In genomic region chrX:140502491-140503229, GRCh38 we compare ENCODE assay signal across 15 cellular contexts. TPM values are rescaled to one million over a fixed set of nuclear protein-coding genes. Genes with fewer than 3 reads are reported as not detected.
DNase-seq lines count a peak whose midpoint lies in the region; ATAC-seq and TF ChIP-seq lines count a peak whose summit lies in the region.
"Had no signal": no experiment of that assay in that cellular context is flagged by ENCODE, and none has a peak within 500 bp of the region (broad histone marks: within the 10 kb centered on the region; RNA-seq: fewer than 3 reads in every experiment).

No MANE protein-coding gene starts in this region.

- H3K27me3 Mint-ChIP-seq in brain = peaks cover 55% of the 10 kb centered on the region

- TF ChIP-seq EP300 in ovary (IDR thresholded peaks at IDR 0.05) (no peak), upper lobe of left lung (IDR thresholded peaks at IDR 0.05) (no peak)

- H3K27ac Mint-ChIP-seq in brain = peak overlapping the region; percentile 67 to 91 (median 74)

- H3K4me3 ChIP-seq in cardiac muscle cell (peak overlapping the region; percentile 2), right atrium auricular region (peak overlapping the region in 1 of 2 donors; percentile 35), mesendoderm (ENCODE audit: low read length) (no peak overlapping the region), thoracic aorta (peak overlapping the region; percentile 62), ovary (no peak overlapping the region), upper lobe of left lung (no peak overlapping the region)
- H3K4me3 ChIP-seq: GM12878 had no signal

- ATAC-seq in thoracic aorta (ENCODE audit: insufficient number of reproducible peaks, low FRiP score, low read depth) (no peak), GM18909 (IDR thresholded peaks at IDR 0.05; ENCODE audit: poor library complexity, unreplicated experiment) (no peak), upper lobe of left lung (ENCODE audit: low FRiP score in 2 of 2) (no peak)
- ATAC-seq: GM12878 had no signal

- H3K56ac ChIP-seq in mesendoderm (ENCODE audit: low read length) = no peak overlapping the region

- TF ChIP-seq POLR2A in ovary (IDR thresholded peaks at IDR 0.05) (no peak), upper lobe of left lung (IDR thresholded peaks at IDR 0.05) (no peak)

- H2BK120ac ChIP-seq in mesendoderm (ENCODE audit: low read depth, low read length) = no peak overlapping the region

- no peak overlapping the region for H2AK5ac ChIP-seq in mesendoderm (ENCODE audit: low read length)

- no peak overlapping the region for H2BK5ac ChIP-seq in mesendoderm (ENCODE audit: low read length)

- no peaks in the 10 kb centered on the region for H3K79me2 ChIP-seq in mesendoderm (ENCODE audit: control insufficient read depth, insufficient read depth, low read length)

- H3K4me3 Mint-ChIP-seq in brain = peak overlapping the region; percentile 81 to 88 (median 87)

- no peak overlapping the region for H2BK15ac ChIP-seq in mesendoderm (replicated peaks; ENCODE audit: low read depth)

- H3K27ac ChIP-seq in cardiac muscle cell (no peak overlapping the region), right atrium auricular region (no peak overlapping the region), mesendoderm (ENCODE audit: low read depth, low read length) (no peak overlapping the region), thoracic aorta (no peak overlapping the region), ovary (no peak overlapping the region), upper lobe of left lung (no peak overlapping the region)
- H3K27ac ChIP-seq: brain microvascular endothelial cell had no signal

- H3K4me1 ChIP-seq in cardiac muscle cell (ENCODE audit: low read depth) (no peaks in the 10 kb centered on the region), right atrium auricular region (peaks cover 0 to 24% of the 10 kb centered on the region in 2 donors), mesendoderm (ENCODE audit: control insufficient read depth, low read depth, low read length) (no peaks in the 10 kb centered on the region), thoracic aorta (ENCODE audit: control insufficient read depth in 1 of 2, low read depth in 2 of 2) (peaks cover 0 to 14% of the 10 kb centered on the region in 2 donors), ovary (ENCODE audit: insufficient read depth) (no peaks in the 10 kb centered on the region), upper lobe of left lung (peaks cover 0 to 17% (median 1%) of the 10 kb centered on the region in 4 donors)

- H3K9me3 ChIP-seq in cardiac muscle cell (ENCODE audit: low read depth) = no peaks in the 10 kb centered on the region
- H3K9me3 ChIP-seq in right atrium auricular region = no peaks in the 10 kb centered on the region
- no peaks in the 10 kb centered on the region for H3K9me3 ChIP-seq in thoracic aorta
- H3K9me3 ChIP-seq in ovary = no peaks in the 10 kb centered on the region
- peaks cover 0 to 12% (median 0%) of the 10 kb centered on the region in 4 donors for H3K9me3 ChIP-seq in upper lobe of left lung

- no peak overlapping the region for H3K18ac ChIP-seq in mesendoderm (ENCODE audit: low read length)

- no peaks in the 10 kb centered on the region for H3K36me3 Mint-ChIP-seq in brain

- peaks cover 0 to 11% (median 0%) of the 10 kb centered on the region in 5 experiments for H3K9me3 Mint-ChIP-seq in brain

- no peak overlapping the region for H3K4me2 ChIP-seq in mesendoderm (ENCODE audit: low read length)

- no peak overlapping the region for H3K4ac ChIP-seq in mesendoderm (ENCODE audit: low read depth, low read length)

- no CpG with 5 or more reads among the region's 38 CpGs for WGBS in mesendoderm (ENCODE audit: extremely low coverage, insufficient coverage, low lambda C conversion rate)
- WGBS in ovary, 3 donors = 27 to 38% (median 34%) methylated on average over 38 of the region's 38 CpGs
- 4 to 33% methylated on average over 12 to 38 of the region's 38 CpGs for WGBS in upper lobe of left lung, 2 donors

- no peak overlapping the region for H4K8ac ChIP-seq in mesendoderm (ENCODE audit: low read depth, low read length)

- no peak for TF ChIP-seq CTCF in cardiac muscle cell (IDR thresholded peaks at IDR 0.05; ENCODE audit: low read depth, low read length)
- TF ChIP-seq CTCF in right atrium auricular region (IDR thresholded peaks at IDR 0.05) = no peak
- no peak for TF ChIP-seq CTCF in brain (conservative IDR thresholded peaks at IDR 0.05)
- no peak for TF ChIP-seq CTCF in thoracic aorta (IDR thresholded peaks at IDR 0.05)
- TF ChIP-seq CTCF in ovary (IDR thresholded peaks at IDR 0.05) = no peak
- TF ChIP-seq CTCF in upper lobe of left lung (IDR thresholded peaks at IDR 0.05) = no peak

- H3K23ac ChIP-seq in mesendoderm (ENCODE audit: low read length) = no peak overlapping the region

- no peak overlapping the region for H4K5ac ChIP-seq in mesendoderm (ENCODE audit: low read length)

- H3K4me1 Mint-ChIP-seq in brain = peaks cover 41% of the 10 kb centered on the region

- H3K27me3 ChIP-seq in cardiac muscle cell (peaks cover 99% of the 10 kb centered on the region), right atrium auricular region (peaks cover 8 to 13% of the 10 kb centered on the region in 2 donors), mesendoderm (ENCODE audit: insufficient read depth, low read length, poor library complexity) (peaks cover 24% of the 10 kb centered on the region), thoracic aorta (replicated peaks; ENCODE audit: insufficient read depth) (no peaks in the 10 kb centered on the region), ovary (no peaks in the 10 kb centered on the region), upper lobe of left lung (peaks cover 0 to 48% (median 9%) of the 10 kb centered on the region in 4 donors)

- no peaks in the 10 kb centered on the region for H3K79me1 ChIP-seq in mesendoderm (ENCODE audit: low read length)

- no peaks in the 10 kb centered on the region for H3K36me3 ChIP-seq in cardiac muscle cell
- no peaks in the 10 kb centered on the region for H3K36me3 ChIP-seq in right atrium auricular region
- H3K36me3 ChIP-seq in mesendoderm (ENCODE audit: control insufficient read depth, insufficient read depth, low read length) = no peaks in the 10 kb centered on the region
- no peaks in the 10 kb centered on the region for H3K36me3 ChIP-seq in thoracic aorta
- H3K36me3 ChIP-seq in ovary = no peaks in the 10 kb centered on the region
- H3K36me3 ChIP-seq in upper lobe of left lung = no peaks in the 10 kb centered on the region
- H3K36me3 ChIP-seq: brain microvascular endothelial cell had no signal

- intact Hi-C loops in ovary (cut with DNase I) = no loop called here

- no peak overlapping the region for H3K9ac ChIP-seq in mesendoderm (ENCODE audit: low read length)

- DNase-seq in cardiac muscle cell (ENCODE audit: low read depth in 1 of 2, low spot score in 1 of 2) = peak in 1 of 2 donors; percentile 38
- DNase-seq in right atrium auricular region (ENCODE audit: low spot score) = no peak
- DNase-seq in mesendoderm = peak; percentile 37
- DNase-seq in thoracic aorta (ENCODE audit: low spot score) = no peak
- no peak for DNase-seq in ovary
- DNase-seq in upper lobe of left lung = no peak
- DNase-seq: brain microvascular endothelial cell, DMS79, NCI-H1092 treated with DMSO at 0.1 percent for 48 hours, NCI-H446 treated with DMSO at 0.1 percent for 48 hours, occipital lobe had no signal

RNA-seq across cellular contexts. Expression of gene SOX3, which starts 2.2 kb away (rescaled TPM):
- total RNA-seq in cardiac muscle cell (0.32 and 0.42 TPM in 2 replicates), right atrium auricular region (not detected), thoracic aorta (not detected), ovary (1 to 10 TPM in 3 of 7 donors, under 1 TPM in 2, not detected in 2; 0.10 to 9.7 (median 2.1) TPM), upper lobe of left lung (under 1 TPM in 1 of 6 donors, not detected in 5; 0.10 TPM)
- polyA plus RNA-seq in cardiac muscle cell (0.24 TPM in 1 of 2 replicates, not detected in the other), brain (ENCODE audit: insufficient read depth, low read depth, low replicate concordance) (0.39 TPM), ovary (under 1 TPM in 1 of 2 donors, not detected in 1; 0.04 TPM)
- 6.6 TPM for polyA plus RNA-seq in mesendoderm (2013, experiment 1 of 2)
- 7.7 TPM for polyA plus RNA-seq in mesendoderm (2013, experiment 2 of 2)
- total RNA-seq: epithelial cell of proximal tubule, GM12878 had no signal
- polyA plus RNA-seq: GM12878 had no signal

Comparison
In these comparisons a context has a peak if more than half of its experiments do, and no peak if none do; other contexts are left out.
1. H3K4me3 ChIP-seq: peak in cardiac muscle cell (single experiment) and thoracic aorta (single experiment); none in mesendoderm (single experiment), ovary (single experiment) and upper lobe of left lung (0 of 4).